Comparison of ENCODE assay signal across 1 cellular context in the genomic region with DNA sequence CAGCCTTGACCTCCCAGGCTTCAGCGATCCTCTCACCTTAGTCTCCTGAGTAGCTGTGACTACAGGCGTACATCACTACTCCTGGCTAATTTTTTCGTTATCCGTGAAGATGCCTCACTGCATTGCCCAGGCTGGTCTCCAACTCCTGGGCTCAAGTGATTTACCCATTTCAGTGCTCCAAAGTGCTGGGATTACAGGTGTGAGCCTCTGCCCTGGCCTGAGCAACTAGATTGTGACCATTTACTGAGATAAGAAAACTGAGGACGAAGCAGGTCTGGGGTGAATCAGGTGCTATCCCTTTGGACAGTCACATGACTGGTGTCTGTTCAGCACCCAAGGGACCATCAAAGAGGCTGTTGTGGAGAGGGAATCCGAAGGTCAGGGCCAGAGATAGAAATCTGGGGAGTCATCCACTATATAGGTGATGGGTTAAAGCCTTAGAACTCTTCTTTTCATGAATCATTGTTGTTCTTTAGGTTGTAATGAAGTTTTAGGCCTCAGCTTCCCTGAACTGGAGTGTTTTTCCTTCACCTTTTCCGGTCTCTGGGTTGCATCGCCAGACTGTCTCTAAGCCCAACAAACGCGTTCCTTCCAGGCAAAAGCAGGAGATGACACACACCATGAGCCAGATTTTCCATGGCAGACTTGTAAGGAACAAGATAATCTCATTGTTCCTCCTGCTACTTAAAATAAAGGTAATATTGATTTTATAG.
TF ChIP-seq lines count a peak whose summit lies in the region.

No MANE protein-coding gene starts in this region.

TF ChIP-seq in endothelial cell of umbilical vein, 7 proteins besides CTCF, POLR2A, EP300 and RAD21:
- TF ChIP-seq JUN (IDR thresholded peaks at IDR 0.05; ENCODE audit: borderline replicate concordance, insufficient read depth, insufficient read length, low read depth) = no peak
- no peak for TF ChIP-seq POLR2AphosphoS5 (IDR thresholded peaks at IDR 0.05; ENCODE audit: insufficient read depth, low read depth, low read length)
- TF ChIP-seq EZH2 (IDR thresholded peaks at IDR 0.05; ENCODE audit: borderline replicate concordance, low read depth, low read length, severe bottlenecking) = no peak
- TF ChIP-seq GATA2 (IDR thresholded peaks at IDR 0.05; ENCODE audit: insufficient read depth, insufficient read length, low read depth, low read length) = no peak
- TF ChIP-seq, protein P1, sequence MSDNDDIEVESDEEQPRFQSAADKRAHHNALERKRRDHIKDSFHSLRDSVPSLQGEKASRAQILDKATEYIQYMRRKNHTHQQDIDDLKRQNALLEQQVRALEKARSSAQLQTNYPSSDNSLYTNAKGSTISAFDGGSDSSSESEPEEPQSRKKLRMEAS (IDR thresholded peaks at IDR 0.05; ENCODE audit: insufficient read depth, insufficient read length) = no peak
- no peak for TF ChIP-seq MYC (IDR thresholded peaks at IDR 0.05; ENCODE audit: low read depth, low read length)
- no peak for TF ChIP-seq FOS (IDR thresholded peaks at IDR 0.05; ENCODE audit: borderline replicate concordance, insufficient read depth, low read length)
TF ChIP-seq in endothelial cell of umbilical vein: peak in this region for 0.
